12 cellular contexts compared by ENCODE assay signal in genomic region chr7:134460000-134460399, GRCh38. TPM values are rescaled to one million over a fixed set of nuclear protein-coding genes. Genes with fewer than 3 reads are reported as not detected.
A peak's percentile ranks its signal among the peaks of the same experiment; 100 is the strongest.
DNase-seq lines count a peak whose midpoint lies in the region; ATAC-seq, FAIRE-seq and TF ChIP-seq lines count a peak whose summit lies in the region.
"Had no signal": no experiment of that assay in that cellular context is flagged by ENCODE, and none has a peak within 500 bp of the region (broad histone marks: within the 10 kb centered on the region; RNA-seq: fewer than 3 reads in every experiment).

No MANE protein-coding gene starts in this region.

- peaks cover 31% of the 10 kb centered on the region for H3K79me2 ChIP-seq in GM23338 (replicated peaks; ENCODE audit: insufficient read depth)

- H3K9me3 ChIP-seq in CD4-positive, CD25-positive, alpha-beta regulatory T cell (ENCODE audit: control insufficient read depth in 2 of 2, low read length in 2 of 2): peaks cover 8 to 14% of the 10 kb centered on the region in 2 experiments
- peaks cover 0 to 13% of the 10 kb centered on the region in 2 donors for H3K9me3 ChIP-seq in left lung

- peak overlapping the region; percentile 59 for H2AFZ ChIP-seq in GM23338

- no peaks in the 10 kb centered on the region for H3K36me3 ChIP-seq in CD4-positive, CD25-positive, alpha-beta regulatory T cell (ENCODE audit: control insufficient read depth, insufficient read depth, low read length)
- H3K36me3 ChIP-seq in GM23338 (ENCODE audit: insufficient read depth) (0 out of 2 replicates have a peak, but pooled peaks cover 8% of the 10 kb centered on the region), left lung (no peaks in the 10 kb centered on the region)

- peaks cover 8% of the 10 kb centered on the region; the same call in 1 of the 2 replicates for H3K9me2 ChIP-seq in GM23338 (ENCODE audit: insufficient read depth)

- H3K4me3 ChIP-seq in CD4-positive, CD25-positive, alpha-beta regulatory T cell (ENCODE audit: low read depth, low read length): peak overlapping the region; percentile 84
- H3K4me3 ChIP-seq in GM23338 (no peak overlapping the region), left lung (no peak overlapping the region)

- H3K27ac Mint-ChIP-seq in CD4-positive, CD25-positive, alpha-beta regulatory T cell: no peak overlapping the region
- H3K27ac Mint-ChIP-seq in GM23338: no peak overlapping the region
- peak overlapping the region; percentile 78 for H3K27ac Mint-ChIP-seq in activated CD8-positive, alpha-beta T cell treated with anti-CD3 and anti-CD28 coated beads for 36 hours

- H3K4me1 Mint-ChIP-seq in CD4-positive, CD25-positive, alpha-beta regulatory T cell: peaks cover 9 to 43% (median 30%) of the 10 kb centered on the region in 4 donors
- peaks cover 10% of the 10 kb centered on the region for H3K4me1 Mint-ChIP-seq in GM23338
- peaks cover 37% of the 10 kb centered on the region for H3K4me1 Mint-ChIP-seq in activated CD8-positive, alpha-beta T cell treated with anti-CD3 and anti-CD28 coated beads for 36 hours (ENCODE audit: low read depth)

- POLR2A ChIA-PET in activated CD8-positive, alpha-beta T cell treated with anti-CD3 and anti-CD28 coated beads for 36 hours (lab: Charles Lee): interaction anchor here (1.7 kb wide), 1 partner anchor 143 kb away, joined by 6 read pairs; the partner anchor contains the start of gene SLC35B4

- peaks cover 5% of the 10 kb centered on the region for H3K36me3 Mint-ChIP-seq in CD4-positive, CD25-positive, alpha-beta regulatory T cell
- peaks cover 27% of the 10 kb centered on the region for H3K36me3 Mint-ChIP-seq in GM23338 (ENCODE audit: low read depth)
- H3K36me3 Mint-ChIP-seq in activated CD8-positive, alpha-beta T cell treated with anti-CD3 and anti-CD28 coated beads for 36 hours (ENCODE audit: low read depth): peaks cover 30% of the 10 kb centered on the region

- no peaks in the 10 kb centered on the region for H3F3A ChIP-seq in GM23338 (replicated peaks; ENCODE audit: low read depth)

- TF ChIP-seq CTCF in GM23338 (conservative IDR thresholded peaks at IDR 0.05; ENCODE audit: low read depth in 2 of 2) (no peak), left lung (IDR thresholded peaks at IDR 0.05) (no peak)
- TF ChIP-seq CTCF in activated CD8-positive, alpha-beta T cell treated with anti-CD3 and anti-CD28 coated beads for 36 hours (IDR thresholded peaks at IDR 0.05): no peak

- no peak for ATAC-seq in CD4-positive, CD25-positive, alpha-beta regulatory T cell (ENCODE audit: low read depth in 2 of 2)
- no peak for ATAC-seq in GM23338
- ATAC-seq in activated CD8-positive, alpha-beta T cell treated with anti-CD3 and anti-CD28 coated beads for 36 hours: no peak
- ATAC-seq in left lung: no peak

- H3K4me2 ChIP-seq in GM23338: 0 out of 2 replicates have a peak overlapping the region, but pooled peaks have one; percentile 53

- peaks cover 0 to 9% (median 3%) of the 10 kb centered on the region in 7 donors for H3K9me3 Mint-ChIP-seq in CD4-positive, CD25-positive, alpha-beta regulatory T cell
- H3K9me3 Mint-ChIP-seq in GM23338: peaks cover 8% of the 10 kb centered on the region; the same call in 2 of the 3 replicates
- H3K9me3 Mint-ChIP-seq in activated CD8-positive, alpha-beta T cell treated with anti-CD3 and anti-CD28 coated beads for 36 hours: peaks cover 7% of the 10 kb centered on the region

- peak overlapping the region; percentile 22 to 63 (median 47) for H3K4me3 Mint-ChIP-seq in CD4-positive, CD25-positive, alpha-beta regulatory T cell
- no peak overlapping the region; the same call in 2 of the 3 replicates for H3K4me3 Mint-ChIP-seq in GM23338
- H3K4me3 Mint-ChIP-seq in activated CD8-positive, alpha-beta T cell treated with anti-CD3 and anti-CD28 coated beads for 36 hours: peak overlapping the region; percentile 2

- intact Hi-C loops in activated CD8-positive, alpha-beta T cell treated with anti-CD3 and anti-CD28 coated beads for 36 hours (cut with micrococcal nuclease): loop anchor here (1.0 kb wide), 1 partner anchor 28 kb away; no protein-coding TSS in a partner anchor
- intact Hi-C loops in left lung (cut with DNase I): no loop called here

- H3K27me3 Mint-ChIP-seq in CD4-positive, CD25-positive, alpha-beta regulatory T cell: peaks cover 7% of the 10 kb centered on the region
- peaks cover 11% of the 10 kb centered on the region for H3K27me3 Mint-ChIP-seq in GM23338 (ENCODE audit: insufficient read depth, low read depth, poor library complexity)
- H3K27me3 Mint-ChIP-seq in activated CD8-positive, alpha-beta T cell treated with anti-CD3 and anti-CD28 coated beads for 36 hours: no peaks in the 10 kb centered on the region

- H4K20me1 ChIP-seq in GM23338 (replicated peaks; ENCODE audit: insufficient read depth): 0 out of 2 replicates have a peak, but pooled peaks cover 11% of the 10 kb centered on the region

- FAIRE-seq in urothelium cell line (lab: Jason Lieb, UNC): no peak

- no peak for DNase-seq in CD4-positive, CD25-positive, alpha-beta regulatory T cell
- no peak for DNase-seq in GM23338 (ENCODE audit: low spot score)
- DNase-seq in activated CD8-positive, alpha-beta T cell treated with anti-CD3 and anti-CD28 coated beads for 36 hours: no peak
- DNase-seq in kidney tubule cell (ENCODE audit: low spot score): peak; percentile 87
- DNase-seq in urothelium cell line (ENCODE audit: low spot score): no peak
- DNase-seq in UCSD-AML1 (lab: John Stamatoyannopoulos, UW; ENCODE audit: unreplicated experiment): no peak
- no peak for DNase-seq in NOMO-1 (lab: John Stamatoyannopoulos, UW; ENCODE audit: unreplicated experiment in 2 of 2)
- no peak for DNase-seq in left lung
- DNase-seq: activated CD4-positive, CD25-positive, alpha-beta regulatory T cell treated with anti-CD3 and anti-CD28 coated beads, Interleukin-2, amount 50 U/mL, for 72 hours; activated naive CD4-positive, alpha-beta T cell; stomach had no signal

- H3K4me1 ChIP-seq in CD4-positive, CD25-positive, alpha-beta regulatory T cell (ENCODE audit: control insufficient read depth, insufficient read depth, low read length, poor library complexity, severe bottlenecking): peaks cover 21% of the 10 kb centered on the region
- H3K4me1 ChIP-seq in GM23338 (ENCODE audit: insufficient read depth): no peaks in the 10 kb centered on the region; the same call in 1 of the 2 replicates
- peaks cover 0 to 19% of the 10 kb centered on the region in 2 donors for H3K4me1 ChIP-seq in left lung

- H3K27me3 ChIP-seq in CD4-positive, CD25-positive, alpha-beta regulatory T cell (ENCODE audit: control insufficient read depth, insufficient read depth, low read length): no peaks in the 10 kb centered on the region
- H3K27me3 ChIP-seq in GM23338 (ENCODE audit: insufficient read depth) (peaks cover 10% of the 10 kb centered on the region), left lung (peaks cover 0 to 23% of the 10 kb centered on the region in 2 donors)
- H3K27me3 ChIP-seq: right atrium auricular region, stomach had no signal

- CTCF ChIA-PET in activated CD8-positive, alpha-beta T cell treated with anti-CD3 and anti-CD28 coated beads for 36 hours (lab: Charles Lee): interaction anchor here (1.0 to 4.6 kb wide), 9 partner anchors 12 to 148 kb away, joined by 3 to 29 read pairs (median 5); no protein-coding TSS in a partner anchor

- no peak overlapping the region for H3K27ac ChIP-seq in CD4-positive, CD25-positive, alpha-beta regulatory T cell (ENCODE audit: insufficient read depth, low read length, poor library complexity, severe bottlenecking)
- no peak overlapping the region for H3K27ac ChIP-seq in GM23338 (ENCODE audit: low read depth)
- no peak overlapping the region for H3K27ac ChIP-seq in left lung

RNA-seq across cellular contexts. Expression of gene AKR1B1, which starts 1.1 kb away (rescaled TPM):
- 44.6 TPM for total RNA-seq in CD4-positive, CD25-positive, alpha-beta regulatory T cell
- polyA plus RNA-seq in CD4-positive, CD25-positive, alpha-beta regulatory T cell: 100 to 1,000 TPM; 113 to 137 (median 115) TPM
- 132 and 153 TPM in 2 replicates for total RNA-seq in GM23338 (2014; rRNA removed; shearing (Covaris generic))
- polyA plus RNA-seq in GM23338 (2016; fragmentation: Nextera tagmentation; extraction: Ambion mirVana): 138 and 154 TPM in 2 replicates
- 100 to 1,000 TPM; 106 to 108 TPM for total RNA-seq in activated CD8-positive, alpha-beta T cell treated with anti-CD3 and anti-CD28 coated beads for 36 hours
- 10 to 100 TPM; 79.1 to 85.0 TPM for total RNA-seq in left lung
